13 cellular contexts compared by ENCODE assay signal in genomic region chrX:9378980-9379696, GRCh38.
DNase-seq lines count a peak whose midpoint lies in the region; ATAC-seq and TF ChIP-seq lines count a peak whose summit lies in the region.
"Had no signal": no experiment of that assay in that cellular context is flagged by ENCODE, and none has a peak within 500 bp of the region (broad histone marks: within the 10 kb centered on the region; RNA-seq: fewer than 3 reads in every experiment).

No MANE protein-coding gene starts in this region.

- H2AFZ ChIP-seq in IMR-90 (replicated peaks; ENCODE audit: low read length, poor library complexity): no peak overlapping the region

- peaks cover 6% of the 10 kb centered on the region for H3K36me3 Mint-ChIP-seq in Calu3 (ENCODE audit: insufficient read depth, unreplicated experiment)

- H3K27ac ChIP-seq in IMR-90 (ENCODE audit: insufficient read depth, low read length): no peak overlapping the region

- H3K27ac Mint-ChIP-seq in Calu3 (ENCODE audit: unreplicated experiment): peak overlapping the region; percentile 80

- ATAC-seq in IMR-90 (ENCODE audit: low read depth): peak; percentile 54

- H3K79me1 ChIP-seq in IMR-90 (ENCODE audit: low read depth in 1 of 2, low read length in 2 of 2): no peaks in the 10 kb centered on the region; a peak in 1 of 4 replicates

- H3K18ac ChIP-seq in IMR-90 (ENCODE audit: low read depth, low read length): peak overlapping the region; percentile 29; the same call in 1 of the 2 replicates

- no peak overlapping the region for H3K14ac ChIP-seq in IMR-90 (replicated peaks; ENCODE audit: low read depth, low read length)

- in situ Hi-C loops in IMR-90 (cut with MboI; ENCODE audit: low sequenced_read_pairs): no loop called here

- H3K4me1 ChIP-seq in IMR-90 (ENCODE audit: control insufficient read depth, insufficient read depth, low read length): peaks cover 5% of the 10 kb centered on the region
- H3K4me1 ChIP-seq: Caco-2 had no signal

- DNase-seq in Calu3: peak; percentile 23
- peak; percentile 52 for DNase-seq in IMR-90
- DNase-seq in SKM-1 treated with dmso at 0.1 percent for 144 hours (lab: John Stamatoyannopoulos, UW; ENCODE audit: unreplicated experiment): peak; percentile 77
- DNase-seq in iris pigment epithelial cell (ENCODE audit: low read depth): peak; percentile 70
- no peak for DNase-seq in GOT3 (lab: John Stamatoyannopoulos, UW)
- DNase-seq in OCI-M2 (lab: John Stamatoyannopoulos, UW; ENCODE audit: unreplicated experiment): no peak
- no peak for DNase-seq in NCI-H446 (lab: John Stamatoyannopoulos, UW)
- no peak for DNase-seq in nucleus accumbens (lab: John Stamatoyannopoulos, UW)
- DNase-seq: central memory CD4-positive, alpha-beta T cell; KG1; SK-N-SH; substantia nigra had no signal

- no peak overlapping the region for H3K9ac ChIP-seq in IMR-90 (ENCODE audit: low read depth, low read length)
- H3K9ac ChIP-seq: SK-N-SH had no signal

- H4K5ac ChIP-seq in IMR-90 (ENCODE audit: low read depth, low read length): no peak overlapping the region

- H3K36me3 ChIP-seq in IMR-90 (ENCODE audit: control insufficient read depth, insufficient read depth, low read length): no peaks in the 10 kb centered on the region

- H4K8ac ChIP-seq in IMR-90 (ENCODE audit: low read depth in 2 of 2, low read length in 2 of 2): no peak overlapping the region

- H4K91ac ChIP-seq in IMR-90 (ENCODE audit: insufficient read depth, low read depth, low read length): no peak overlapping the region; the same call in 1 of the 2 replicates

- no peak overlapping the region for H3K4me3 Mint-ChIP-seq in Calu3 (ENCODE audit: low read depth, unreplicated experiment)

- H3K9me3 ChIP-seq in IMR-90 (ENCODE audit: control insufficient read depth, insufficient read depth, low read length): 0 out of 2 replicates have a peak, but pooled peaks cover 3% of the 10 kb centered on the region
- H3K9me3 ChIP-seq: Caco-2, SK-N-SH had no signal

- H3K4me2 ChIP-seq in IMR-90 (ENCODE audit: low read depth, low read length): no peak overlapping the region
- H3K4me2 ChIP-seq: SK-N-SH had no signal

- 0 out of 2 replicates have a peak, but pooled peaks cover 3% of the 10 kb centered on the region for H3K9me1 ChIP-seq in IMR-90 (ENCODE audit: insufficient read depth, low read length)

- no peak overlapping the region for H2BK15ac ChIP-seq in IMR-90 (ENCODE audit: low read depth, low read length)

- CTCF ChIA-PET in Calu3 (lab: Charles Lee) (interaction anchor here (1.1 kb wide), 1 partner anchor 9 kb away, joined by 3 read pairs; no protein-coding TSS in a partner anchor), IMR-90 (lab: Yijun Ruan, JAX) (no interaction called here)

- H3K27me3 ChIP-seq in IMR-90 (ENCODE audit: control insufficient read depth, insufficient read depth, low read length): no peaks in the 10 kb centered on the region; the same call in 1 of the 2 replicates

- TF ChIP-seq CTCF in Calu3 (IDR thresholded peaks at IDR 0.05; ENCODE audit: unreplicated experiment) (no peak), IMR-90 (conservative IDR thresholded peaks at IDR 0.05; ENCODE audit: low read depth, low read length) (no peak)

- no peaks in the 10 kb centered on the region for H3K9me3 Mint-ChIP-seq in Calu3 (ENCODE audit: low read depth, unreplicated experiment)

- H3K23ac ChIP-seq in IMR-90 (ENCODE audit: low read depth, low read length): no peak overlapping the region

- 0 out of 2 replicates have a peak overlapping the region, but pooled peaks have one; percentile 1 for H2AK5ac ChIP-seq in IMR-90 (ENCODE audit: low read depth, low read length)

- H3K56ac ChIP-seq in IMR-90 (ENCODE audit: extremely low read depth, insufficient read depth, low read length): no peak overlapping the region

- POLR2A ChIA-PET in IMR-90 (lab: Charles Lee; ENCODE audit: unreplicated experiment): no interaction called here

- H3K4me3 ChIP-seq in IMR-90 (ENCODE audit: insufficient read depth, low read depth, low read length): no peak overlapping the region

- no peaks in the 10 kb centered on the region for H4K20me1 ChIP-seq in IMR-90 (ENCODE audit: insufficient read depth, low read length)

- peaks cover 26% of the 10 kb centered on the region for H3K4me1 Mint-ChIP-seq in Calu3 (ENCODE audit: low read depth, unreplicated experiment)

- H2BK20ac ChIP-seq in IMR-90 (ENCODE audit: low read depth, low read length): no peak overlapping the region

- no peak for TF ChIP-seq POLR2A in IMR-90 (IDR thresholded peaks at IDR 0.05; ENCODE audit: low read depth, low read length)

- intact Hi-C loops in Calu3 (cut with micrococcal nuclease; ENCODE audit: unreplicated experiment) (no loop called here), IMR-90 (cut with micrococcal nuclease) (no loop called here)

- BruUV-seq in Calu3 (replicated peaks; lab: Mats Ljungman, UMichigan) (no TSS peak), IMR-90 (replicated peaks; lab: Mats Ljungman, UMichigan) (no TSS peak)

- WGBS in IMR-90 (ENCODE audit: extremely low coverage in 2 of 2, insufficient read length in 1 of 2), 2 experiments: 58% methylated on average over 2 of the region's 7 CpGs; no CpG with 5 or more reads in 1 of the 2 experiments

- dilution Hi-C loops in IMR-90 (cut with HindIII; ENCODE audit: low sequenced_read_pairs, unreplicated experiment): no loop called here

- H3K27me3 Mint-ChIP-seq in Calu3 (ENCODE audit: unreplicated experiment): no peaks in the 10 kb centered on the region

- no peak for TF ChIP-seq RAD21 in IMR-90 (IDR thresholded peaks at IDR 0.05; ENCODE audit: low read length)

- H2BK120ac ChIP-seq in IMR-90 (ENCODE audit: low read depth, low read length): no peak overlapping the region

- no peak overlapping the region for H3K4ac ChIP-seq in IMR-90 (ENCODE audit: low read depth, low read length)

- H2AK9ac ChIP-seq in IMR-90 (replicated peaks; ENCODE audit: low read depth, low read length, poor library complexity): no peak overlapping the region

- H2BK5ac ChIP-seq in IMR-90 (ENCODE audit: low read depth, low read length, poor library complexity, severe bottlenecking): no peak overlapping the region

TF ChIP-seq in IMR-90, 13 proteins besides CTCF, POLR2A, EP300 and RAD21:
- TF ChIP-seq NFE2L2 (IDR thresholded peaks at IDR 0.05; ENCODE audit: low read depth, low read length) (no peak), MXI1 (IDR thresholded peaks at IDR 0.05; ENCODE audit: borderline replicate concordance, low read depth, low read length) (no peak), RCOR1 (IDR thresholded peaks at IDR 0.05; ENCODE audit: insufficient replicate concordance, low read length) (no peak), RFX5 (IDR thresholded peaks at IDR 0.05; ENCODE audit: low read depth, low read length) (no peak), CEBPB (IDR thresholded peaks at IDR 0.05; ENCODE audit: low read depth, low read length) (peak; percentile 79), SMC3 (IDR thresholded peaks at IDR 0.05; ENCODE audit: low read depth, low read length) (no peak)

Comparison
In these comparisons a context has a peak if more than half of its experiments do, and no peak if none do; other contexts are left out.
1. DNase-seq: peak in Calu3 (single experiment), IMR-90 (single experiment), SKM-1 treated with dmso at 0.1 percent for 144 hours (single experiment) and iris pigment epithelial cell (single experiment); none in GOT3 (single experiment), OCI-M2 (single experiment), NCI-H446 (0 of 2) and nucleus accumbens (0 of 56).